In the genomic region with DNA sequence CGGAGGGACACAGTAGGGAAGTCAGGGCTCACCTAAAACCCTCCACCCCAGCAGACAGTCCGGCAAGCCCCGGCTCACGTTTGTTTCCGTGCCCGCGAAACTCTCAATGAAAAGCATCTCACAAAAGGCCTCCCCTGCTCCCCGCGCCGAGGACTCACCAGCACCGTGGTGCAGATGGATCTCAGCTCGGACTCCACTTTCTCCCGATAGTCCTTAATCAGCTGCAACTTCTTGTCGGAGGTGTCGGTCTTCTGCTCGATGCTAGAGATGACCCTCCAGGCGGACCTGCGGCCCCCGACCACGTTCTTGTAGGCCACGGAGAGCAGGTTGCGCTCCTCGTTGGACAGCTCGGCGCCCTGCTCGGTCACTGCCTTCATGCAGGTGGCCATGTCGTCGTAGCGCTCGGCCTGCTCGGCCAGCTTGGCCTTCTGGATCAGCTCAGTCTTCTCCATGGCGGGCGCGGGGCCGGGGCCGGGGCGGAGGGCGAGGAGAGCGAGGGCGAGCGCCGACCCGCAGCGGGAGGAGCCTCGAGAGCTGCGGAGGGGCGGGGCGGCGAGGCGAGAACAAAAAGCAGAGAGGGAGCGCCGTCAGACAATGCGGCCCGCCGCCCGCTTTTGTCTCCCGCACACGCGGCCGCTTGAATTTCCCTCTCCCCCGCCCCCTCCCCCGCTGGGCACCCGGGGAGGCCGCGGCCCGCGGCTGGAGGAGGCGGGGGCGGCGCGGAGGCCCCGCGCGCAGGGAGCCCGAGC, we compare ENCODE assay signal across 8 cellular contexts. TPM values are rescaled to one million over a fixed set of nuclear protein-coding genes. Genes with fewer than 3 reads are reported as not detected.
DNase-seq lines count a peak whose midpoint lies in the region; ATAC-seq and TF ChIP-seq lines count a peak whose summit lies in the region.

No MANE protein-coding gene starts in this region.

- H3K27ac ChIP-seq in adrenal gland (peak overlapping the region; percentile 79 to 98 (median 94)), uterus (peak overlapping the region; percentile 97)

- H3K4me1 ChIP-seq in adrenal gland (replicated peaks in 1 of 2) (peaks cover 17 to 41% of the 10 kb centered on the region in 2 donors), uterus (peaks cover 16 to 21% of the 10 kb centered on the region in 2 donors)

- DNase-seq in GM12865 (ENCODE audit: low read depth) (peak; percentile 83), NCI-H1092 (lab: John Stamatoyannopoulos, UW) (peak; percentile 59), T-cell (peak; percentile 39 to 75 (median 65)), adrenal gland (peak; percentile 68 to 84 (median 77)), left ventricle myocardium superior (peak; percentile 88), putamen (ENCODE audit: low spot score) (peak; percentile 75), uterus (peak; percentile 71 to 72)

- H3K27ac Mint-ChIP-seq in T-cell, result peak overlapping the region; percentile 88 to 89

- CTCF ChIA-PET in T-cell (lab: Charles Lee), result interaction anchor here (0.6 to 1.4 kb wide), 8 partner anchors 35 to 1228 kb away, joined by 3 to 9 read pairs (median 3); no protein-coding TSS in a partner anchor

- intact Hi-C loops in adrenal gland (cut with DNase I) (no loop called here), left ventricle myocardium superior (cut with micrococcal nuclease) (loop anchor here (10.0 kb wide), 1 partner anchor 135 kb away; no protein-coding TSS in a partner anchor), uterus (cut with DNase I; ENCODE audit: low total_unique reads) (loop anchor here (10.0 kb wide), 1 partner anchor 75 kb away; the partner anchor contains the start of gene ADAM17)

- ATAC-seq in HG02588 (IDR thresholded peaks at IDR 0.05; ENCODE audit: unreplicated experiment) (peak; percentile 46), T-cell (replicated peaks in 1 of 4) (peak; percentile 48 to 64 (median 62)), left ventricle myocardium superior (peak; percentile 45)

- peaks cover 0 to 10% of the 10 kb centered on the region in 2 donors for H3K36me3 ChIP-seq in adrenal gland (replicated peaks in 1 of 2)
- H3K36me3 ChIP-seq in uterus, result no peaks in the 10 kb centered on the region

- POLR2A ChIA-PET in T-cell (lab: Charles Lee), result interaction anchor here (0.5 to 2.7 kb wide), 19 partner anchors 11 to 213 kb away, joined by 3 to 52 read pairs (median 6); partner anchors contain the start of genes ADAM17 (in 1 of the 2) and TAF1B (in 1 of the 2)

- no peak for TF ChIP-seq POLR2A in adrenal gland (IDR thresholded peaks at IDR 0.05)
- TF ChIP-seq POLR2A in uterus (IDR thresholded peaks at IDR 0.05), result no peak

- H3K27me3 Mint-ChIP-seq in T-cell, result no peaks in the 10 kb centered on the region

- H3K9me3 ChIP-seq in adrenal gland (replicated peaks in 1 of 3), result no peaks in the 10 kb centered on the region
- H3K9me3 ChIP-seq in uterus, result no peaks in the 10 kb centered on the region

- no peaks in the 10 kb centered on the region for H3K9me3 Mint-ChIP-seq in T-cell

- H3K4me3 ChIP-seq in GM12865 (ENCODE audit: low read depth, low read length) (peak overlapping the region; percentile 96), adrenal gland (peak overlapping the region; percentile 30 to 90 (median 58)), uterus (peak overlapping the region; percentile 81 to 92)

- H3K27me3 ChIP-seq in adrenal gland, result no peaks in the 10 kb centered on the region
- H3K27me3 ChIP-seq in uterus, result no peaks in the 10 kb centered on the region

- peaks cover 41% of the 10 kb centered on the region for H3K36me3 Mint-ChIP-seq in T-cell

- TF ChIP-seq CTCF in GM12865 (IDR thresholded peaks at IDR 0.05; ENCODE audit: insufficient read depth, low read depth, low read length, missing control alignments) (no peak), adrenal gland (IDR thresholded peaks at IDR 0.05) (no peak), uterus (IDR thresholded peaks at IDR 0.05) (no peak)

- 0 to 1% (median 0%) methylated on average over 4 to 75 of the region's 75 CpGs; no CpG with 5 or more reads in 1 of the 4 donors for WGBS in adrenal gland, 4 donors

- peak overlapping the region; percentile 91 to 95 (median 92) for H3K4me3 Mint-ChIP-seq in T-cell

- peaks cover 60 to 61% (median 60%) of the 10 kb centered on the region in 3 donors for H3K4me1 Mint-ChIP-seq in T-cell

RNA-seq across cellular contexts. Expression of gene YWHAQ, which starts 0.6 kb away (rescaled TPM):
- total RNA-seq in T-cell (100 to 1,000 TPM; 104 to 141 (median 139) TPM), adrenal gland (100 to 1,000 TPM; 157 to 296 (median 241) TPM), left ventricle myocardium superior (119 TPM), uterus (100 to 1,000 TPM; 155 to 275 (median 254) TPM)
- 100 to 1,000 TPM in 1 of 3 donors, 10 to 100 TPM in 2; 74.1 to 477 (median 87.7) TPM for polyA plus RNA-seq in adrenal gland

Comparison
In these comparisons a context has a peak if more than half of its experiments do, and no peak if none do; other contexts are left out.
1. Peak in every context shown above with its lines: DNase-seq, ATAC-seq, H3K4me3 ChIP-seq and H3K27ac ChIP-seq.
2. intact Hi-C loops: an anchor here in left ventricle myocardium superior (10.0 kb wide) and uterus (10.0 kb wide); none called in adrenal gland.